Comparison of ENCODE assay signal across 23 cellular contexts in the genomic region with DNA sequence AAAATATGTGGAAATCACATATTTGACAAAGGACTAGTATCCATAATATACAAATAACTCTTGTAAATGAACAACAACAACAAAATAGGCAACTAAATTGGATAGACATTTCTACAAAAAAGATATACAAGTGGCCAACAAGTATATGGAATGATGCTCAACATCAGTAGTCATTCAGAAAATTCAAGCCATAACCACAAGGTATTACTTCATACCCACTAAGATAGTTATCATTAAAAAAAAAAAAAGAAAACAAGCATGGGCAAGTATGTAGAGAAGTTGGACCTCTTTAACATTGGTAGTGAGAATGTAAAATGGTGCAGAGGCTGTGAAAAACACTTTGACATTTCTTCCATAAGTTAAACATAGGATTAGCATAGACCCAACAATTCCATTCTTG.
"Had no signal": no experiment of that assay in that cellular context is flagged by ENCODE, and none has a peak within 500 bp of the region (broad histone marks: within the 10 kb centered on the region; RNA-seq: fewer than 3 reads in every experiment).

No MANE protein-coding gene starts in this region.

- H3K27ac ChIP-seq: colonic mucosa, left ventricle myocardium inferior, lower lobe of right lung, skin epidermis, testis, tibial nerve, upper lobe of right lung, vagina had no signal

- H3K27me3 ChIP-seq: colonic mucosa, testis, tibial nerve, upper lobe of right lung, vagina had no signal

- H3K27ac Mint-ChIP-seq: endodermal cell; nephron; stimulated activated naive B cell treated with anti-CD40 and anti-IgM and Interleukin-4, amounts not matched to agents 10 μg/mL and 1 μg/mL and 100 μg/mL, for 72 hours; stimulated activated naive CD8-positive, alpha-beta T cell treated with anti-CD3 and anti-CD28 coated beads, Interleukin-15, amount 100 ng/mL, for 72 hours had no signal

- H3K4me3 ChIP-seq: colonic mucosa, left ventricle myocardium inferior, lower lobe of right lung, skin epidermis, testis, tibial nerve, upper lobe of right lung, vagina had no signal

- FAIRE-seq: endothelial cell of umbilical vein had no signal

- DNase-seq: colonic mucosa; dermis blood vessel endothelial cell; endodermal cell; kidney; left cardiac atrium; left ventricle myocardium inferior; lower lobe of right lung; mesenchymal stem cell; midbrain; posterior cingulate gyrus; stimulated activated CD4-positive, alpha-beta T cell treated with anti-CD3 and anti-CD28 coated beads, Interleukin-2, amount 100 ng/mL, for 24 hours; stimulated activated CD4-positive, alpha-beta T cell treated with anti-CD3 and anti-CD28 coated beads, Interleukin-4, amount 100 ng/mL, for 4 hours; stimulated activated naive B cell treated with anti-CD40 and anti-IgM and Interleukin-4, amounts not matched to agents 10 μg/mL and 1 μg/mL and 100 μg/mL, for 72 hours; stimulated activated naive CD8-positive, alpha-beta T cell treated with anti-CD3 and anti-CD28 coated beads, Interleukin-15, amount 100 ng/mL, for 72 hours; testis; upper lobe of right lung had no signal

- H3K4me1 ChIP-seq: colonic mucosa, left ventricle myocardium inferior, lower lobe of right lung, testis, tibial nerve, upper lobe of right lung had no signal

- H3K4me1 Mint-ChIP-seq: endodermal cell, nephron had no signal

- H3K36me3 ChIP-seq: colonic mucosa, left ventricle myocardium inferior, lower lobe of right lung, tibial nerve, upper lobe of right lung, vagina had no signal

- ATAC-seq: esophagus mucosa; left cardiac atrium; lower lobe of right lung; sciatic nerve; stimulated activated naive B cell treated with anti-CD40 and anti-IgM and Interleukin-4, amounts not matched to agents 10 μg/mL and 1 μg/mL and 100 μg/mL, for 72 hours; stimulated activated naive CD8-positive, alpha-beta T cell treated with anti-CD3 and anti-CD28 coated beads, Interleukin-15, amount 100 ng/mL, for 72 hours; upper lobe of right lung had no signal

- H3K9me3 ChIP-seq: colonic mucosa, testis, upper lobe of right lung, vagina had no signal

- H3K4me3 Mint-ChIP-seq: endodermal cell; nephron; stimulated activated naive B cell treated with anti-CD40 and anti-IgM and Interleukin-4, amounts not matched to agents 10 μg/mL and 1 μg/mL and 100 μg/mL, for 72 hours; stimulated activated naive CD8-positive, alpha-beta T cell treated with anti-CD3 and anti-CD28 coated beads, Interleukin-15, amount 100 ng/mL, for 72 hours had no signal
